9 cellular contexts compared by ENCODE assay signal in the genomic region with DNA sequence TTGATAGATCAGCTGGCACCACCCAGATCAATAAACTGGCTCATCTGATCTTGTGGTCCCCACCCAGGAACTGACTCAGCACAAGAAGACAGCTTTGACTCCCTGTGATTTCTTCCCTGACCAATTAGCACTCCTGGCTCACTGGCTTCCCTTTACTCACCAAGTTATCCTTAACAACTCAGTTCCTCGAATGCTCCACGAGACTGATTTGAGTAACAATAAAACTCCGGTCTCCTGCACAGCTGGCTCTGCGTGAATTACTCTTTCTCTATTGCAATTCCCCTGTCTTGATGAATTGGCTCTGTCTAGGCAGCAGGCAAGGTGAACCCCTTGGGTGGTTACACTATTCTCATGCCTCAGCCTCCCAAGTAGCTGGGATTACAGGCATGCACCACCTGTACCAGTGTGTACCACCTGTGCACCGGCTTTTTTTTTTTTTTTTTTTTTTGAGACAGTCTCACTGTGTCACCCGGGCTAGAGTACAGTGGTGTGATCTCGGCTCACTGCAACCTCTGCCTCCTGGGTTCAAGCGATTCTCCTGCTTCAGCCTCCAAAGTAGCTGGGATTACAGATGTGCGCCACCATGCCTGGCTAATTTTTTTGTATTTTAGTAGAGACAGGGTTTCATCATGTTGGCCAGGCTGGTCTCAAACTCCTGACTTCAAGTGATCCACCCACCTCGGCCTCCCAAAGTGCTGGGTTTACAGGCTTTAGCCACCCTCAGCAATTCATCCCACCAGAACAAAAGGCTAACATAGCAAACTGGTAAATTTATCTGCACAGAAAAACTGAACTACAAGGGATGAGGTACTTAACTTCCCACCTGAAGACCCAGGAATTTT. TPM values are rescaled to one million over a fixed set of nuclear protein-coding genes. Genes with fewer than 3 reads are reported as not detected.
DNase-seq lines count a peak whose midpoint lies in the region; ATAC-seq, FAIRE-seq and TF ChIP-seq lines count a peak whose summit lies in the region.
"Not testable (repeated sequence)": the region's sequence is repeated elsewhere in the genome, so short reads cannot be mapped to it uniquely, and the experiment has no call there.
"Had no signal": no experiment of that assay in that cellular context is flagged by ENCODE, and none has a peak within 500 bp of the region (broad histone marks: within the 10 kb centered on the region; RNA-seq: fewer than 3 reads in every experiment).

No MANE protein-coding gene starts in this region.

- H3K4me1 Mint-ChIP-seq in osteocyte (ENCODE audit: unreplicated experiment) = peaks cover 12% of the 10 kb centered on the region

- H3K9me3 ChIP-seq in DOHH2 (ENCODE audit: control insufficient read depth, insufficient read depth, low read length); SK-N-MC (ENCODE audit: low read depth, low read length); ectodermal cell (ENCODE audit: control insufficient read depth, low read length); kidney (ENCODE audit: control insufficient read depth in 1 of 2, low read length in 2 of 2); thoracic aorta: not testable (repeated sequence)

- not testable (repeated sequence) for H3K9me2 ChIP-seq in DOHH2 (replicated peaks; ENCODE audit: control insufficient read depth, low read length)

- H3K4me3 ChIP-seq in DOHH2 (ENCODE audit: low read length) (peak overlapping the region; percentile 70), SK-N-MC (peak overlapping the region; percentile 75), kidney (ENCODE audit: low read length in 2 of 2) (peak overlapping the region; percentile 18 to 58), thoracic aorta (peak overlapping the region; percentile 68)
- peak overlapping the region; percentile 46; the same call in 1 of the 2 replicates for H3K4me3 ChIP-seq in Jurkat, Clone E6-1 (ENCODE audit: low read length)
- H3K4me3 ChIP-seq in ectodermal cell (ENCODE audit: insufficient read depth, low read depth, low read length) = not testable (repeated sequence)

- 46 to 48% methylated on average over 10 of the region's 10 CpGs for whole genome bisulfite sequencing in ectodermal cell, 2 experiments

- TF ChIP-seq CTCF in DOHH2 (IDR thresholded peaks at IDR 0.05; ENCODE audit: low read depth, low read length, poor library complexity, severe bottlenecking); kidney (IDR thresholded peaks at IDR 0.05; ENCODE audit: borderline replicate concordance, extremely low read depth, insufficient read depth); osteocyte (IDR thresholded peaks at IDR 0.05); thoracic aorta (IDR thresholded peaks at IDR 0.05): not testable (repeated sequence)

- peak overlapping the region; percentile 77 for H3K4me2 ChIP-seq in DOHH2 (ENCODE audit: low read length)

- not testable (repeated sequence) for H3K9ac ChIP-seq in SK-N-MC (ENCODE audit: insufficient read length); kidney (ENCODE audit: low read length in 2 of 2)

- H4K20me1 ChIP-seq in DOHH2 (ENCODE audit: control insufficient read depth, insufficient read depth, low read depth, low read length) = not testable (repeated sequence)

- intact Hi-C loops in kidney (cut with DNase I) = not testable (repeated sequence)

- 0 out of 2 replicates have a peak overlapping the region, but pooled peaks have one; percentile 79 for H3K27ac ChIP-seq in DOHH2 (ENCODE audit: low read depth, low read length)
- not testable (repeated sequence) for H3K27ac ChIP-seq in SK-N-MC; kidney (ENCODE audit: low read depth in 2 of 2, low read length in 2 of 2)
- peak overlapping the region; percentile 100 for H3K27ac ChIP-seq in ectodermal cell (ENCODE audit: insufficient read depth, low read depth, low read length, poor library complexity, severe bottlenecking)
- H3K27ac ChIP-seq in thoracic aorta = peak overlapping the region; percentile 62 to 77

- FAIRE-seq in kidney (lab: Jason Lieb, UNC) = not testable (repeated sequence)

- peaks cover 11% of the 10 kb centered on the region for H3K4me1 ChIP-seq in DOHH2 (ENCODE audit: control insufficient read depth, low read length)
- H3K4me1 ChIP-seq in ectodermal cell (ENCODE audit: control insufficient read depth, insufficient read depth, low read length); kidney (ENCODE audit: control insufficient read depth in 1 of 2, insufficient read depth in 1 of 2, low read depth in 1 of 2, low read length in 2 of 2); thoracic aorta (ENCODE audit: control insufficient read depth in 1 of 2, low read depth in 2 of 2): not testable (repeated sequence)

- not testable (repeated sequence) for DNase-seq in Jurkat, Clone E6-1 (ENCODE audit: low read depth, low spot score); SK-N-MC (ENCODE audit: low read depth, low spot score); kidney; osteocyte (ENCODE audit: extremely low spot score, unreplicated experiment); thoracic aorta (ENCODE audit: low spot score)
- DNase-seq in activated naive CD4-positive, alpha-beta T cell treated with Interleukin-2 at 50 U/mL for 16 hours = peak; percentile 8

- H3K36me3 Mint-ChIP-seq in osteocyte (ENCODE audit: unreplicated experiment) = not testable (repeated sequence)

- H3F3A ChIP-seq in DOHH2 (ENCODE audit: control insufficient read depth, insufficient read depth) = not testable (repeated sequence)

- not testable (repeated sequence) for H3K9me3 Mint-ChIP-seq in osteocyte (ENCODE audit: unreplicated experiment)

- not testable (repeated sequence) for ATAC-seq in thoracic aorta (ENCODE audit: insufficient number of reproducible peaks, low FRiP score, low read depth)

- not testable (repeated sequence) for H3K36me3 ChIP-seq in DOHH2 (ENCODE audit: control insufficient read depth, low read length); SK-N-MC (ENCODE audit: insufficient read depth, low read length); ectodermal cell (ENCODE audit: control insufficient read depth, insufficient read depth, low read length); kidney (ENCODE audit: control insufficient read depth in 1 of 2, insufficient read depth in 2 of 2, low read length in 2 of 2); thoracic aorta

- H3K27ac Mint-ChIP-seq in osteocyte (ENCODE audit: unreplicated experiment) = peak overlapping the region; percentile 97

- not testable (repeated sequence) for H3K79me2 ChIP-seq in DOHH2 (ENCODE audit: control insufficient read depth, low read length)

- not testable (repeated sequence) for H3K27me3 Mint-ChIP-seq in osteocyte (ENCODE audit: unreplicated experiment)

- H3K27me3 ChIP-seq in DOHH2 (ENCODE audit: control insufficient read depth, low read length); ectodermal cell (ENCODE audit: control insufficient read depth, insufficient read depth, low read length, poor library complexity, severe bottlenecking); thoracic aorta (replicated peaks; ENCODE audit: insufficient read depth): not testable (repeated sequence)

- peak overlapping the region; percentile 71 for H3K4me3 Mint-ChIP-seq in osteocyte (ENCODE audit: unreplicated experiment)

RNA-seq across cellular contexts. Expression of a gene that starts 33.7 kb away (rescaled TPM):
- polyA plus RNA-seq in Jurkat, Clone E6-1 (2012; ENCODE audit: insufficient read depth, insufficient read length) = 0.25 TPM
- polyA plus RNA-seq in ectodermal cell (2013, experiment 1 of 4) = 0.50 TPM
- 0.41 TPM for polyA plus RNA-seq in ectodermal cell (2013, experiment 2 of 4)
- 0.21 TPM for polyA plus RNA-seq in ectodermal cell (2013, experiment 3 of 4)
- polyA plus RNA-seq in ectodermal cell (2013, experiment 4 of 4) = 0.45 TPM
- total RNA-seq in kidney (0.22 TPM), osteocyte (0.13 and 0.27 TPM in 2 replicates), thoracic aorta (under 1 TPM in 1 of 2 donors, not detected in 1; 0.92 TPM)
- polyA plus RNA-seq in kidney (ENCODE audit: insufficient read depth, low read depth, low replicate concordance) = 0.09 TPM
- total RNA-seq: glomerular endothelial cell had no signal

RNA-seq across cellular contexts. Expression of a gene that starts 34.2 kb away (rescaled TPM):
- polyA plus RNA-seq in Jurkat, Clone E6-1 (2012; ENCODE audit: insufficient read depth, insufficient read length) = 103 TPM
- polyA plus RNA-seq in ectodermal cell (2013, experiment 1 of 4) = 40.8 TPM
- polyA plus RNA-seq in ectodermal cell (2013, experiment 2 of 4) = 43.9 TPM
- 34.5 TPM for polyA plus RNA-seq in ectodermal cell (2013, experiment 3 of 4)
- polyA plus RNA-seq in ectodermal cell (2013, experiment 4 of 4) = 37.7 TPM
- total RNA-seq in kidney (20.2 TPM), osteocyte (22.0 and 23.6 TPM in 2 replicates), thoracic aorta (10 to 100 TPM; 14.6 to 15.4 TPM)
- 29.3 TPM for polyA plus RNA-seq in kidney (ENCODE audit: insufficient read depth, low read depth, low replicate concordance)
